ENCODE assay signal across 8 cellular contexts in genomic region chr1:86616871-86617270, GRCh38.
DNase-seq lines count a peak whose midpoint lies in the region; ATAC-seq and TF ChIP-seq lines count a peak whose summit lies in the region.

No MANE protein-coding gene starts in this region.

- no peak overlapping the region for H3K27ac Mint-ChIP-seq in activated T-cell treated with anti-CD3 and anti-CD28 coated beads, Interleukin-2, amount 50 U/mL, for 72 hours
- peak overlapping the region in 1 of 2 donors; percentile 16 for H3K27ac Mint-ChIP-seq in stimulated activated naive CD8-positive, alpha-beta T cell treated with anti-CD3 and anti-CD28 coated beads, Interleukin-15, amount 100 ng/mL, for 72 hours
- H3K27ac Mint-ChIP-seq in Caco-2 (ENCODE audit: unreplicated experiment): no peak overlapping the region

- peaks cover 4% of the 10 kb centered on the region for H3K27me3 Mint-ChIP-seq in activated T-cell treated with anti-CD3 and anti-CD28 coated beads, Interleukin-2, amount 50 U/mL, for 72 hours (ENCODE audit: low read depth)
- no peaks in the 10 kb centered on the region for H3K27me3 Mint-ChIP-seq in stimulated activated naive CD8-positive, alpha-beta T cell treated with anti-CD3 and anti-CD28 coated beads, Interleukin-15, amount 100 ng/mL, for 72 hours
- no peaks in the 10 kb centered on the region for H3K27me3 Mint-ChIP-seq in Caco-2 (ENCODE audit: insufficient read depth, unreplicated experiment)

- H3K9me3 Mint-ChIP-seq in activated T-cell treated with anti-CD3 and anti-CD28 coated beads, Interleukin-2, amount 50 U/mL, for 72 hours: peaks cover 6 to 8% of the 10 kb centered on the region in 2 donors
- peaks cover 15 to 24% of the 10 kb centered on the region in 2 donors for H3K9me3 Mint-ChIP-seq in stimulated activated naive CD8-positive, alpha-beta T cell treated with anti-CD3 and anti-CD28 coated beads, Interleukin-15, amount 100 ng/mL, for 72 hours
- peaks cover 2% of the 10 kb centered on the region for H3K9me3 Mint-ChIP-seq in Caco-2 (ENCODE audit: unreplicated experiment)

- H3K9me3 ChIP-seq in Caco-2: no peaks in the 10 kb centered on the region

- ATAC-seq in activated T-cell treated with anti-CD3 and anti-CD28 coated beads, Interleukin-2, amount 50 U/mL, for 72 hours (replicated peaks in 1 of 2): peak; percentile 53
- peak; percentile 100 for ATAC-seq in HG03066 (IDR thresholded peaks at IDR 0.05; ENCODE audit: low read depth, unreplicated experiment)
- ATAC-seq in stimulated activated naive CD8-positive, alpha-beta T cell treated with anti-CD3 and anti-CD28 coated beads, Interleukin-15, amount 100 ng/mL, for 72 hours: peak; percentile 76

- POLR2A ChIA-PET in Caco-2 (lab: Charles Lee): no interaction called here

- intact Hi-C loops in Caco-2 (cut with micrococcal nuclease; ENCODE audit: unreplicated experiment): no loop called here

- TF ChIP-seq CTCF in Caco-2 (IDR thresholded peaks at IDR 0.05; ENCODE audit: insufficient read depth in 1 of 2, low read depth in 1 of 2, low read length in 1 of 2, severe bottlenecking in 1 of 2, unreplicated experiment in 1 of 2): no peak

- H3K36me3 ChIP-seq in Caco-2 (ENCODE audit: control insufficient read depth, insufficient read depth, low read length): no peaks in the 10 kb centered on the region

- peaks cover 5% of the 10 kb centered on the region for H3K4me1 Mint-ChIP-seq in activated T-cell treated with anti-CD3 and anti-CD28 coated beads, Interleukin-2, amount 50 U/mL, for 72 hours (ENCODE audit: low read depth)
- H3K4me1 Mint-ChIP-seq in stimulated activated naive CD8-positive, alpha-beta T cell treated with anti-CD3 and anti-CD28 coated beads, Interleukin-15, amount 100 ng/mL, for 72 hours: peaks cover 6% of the 10 kb centered on the region
- peaks cover 5% of the 10 kb centered on the region for H3K4me1 Mint-ChIP-seq in Caco-2 (ENCODE audit: low read depth, unreplicated experiment)

- no peak overlapping the region for H3K4me3 Mint-ChIP-seq in activated T-cell treated with anti-CD3 and anti-CD28 coated beads, Interleukin-2, amount 50 U/mL, for 72 hours
- no peak overlapping the region for H3K4me3 Mint-ChIP-seq in stimulated activated naive CD8-positive, alpha-beta T cell treated with anti-CD3 and anti-CD28 coated beads, Interleukin-15, amount 100 ng/mL, for 72 hours
- H3K4me3 Mint-ChIP-seq in Caco-2 (ENCODE audit: unreplicated experiment): no peak overlapping the region

- peaks cover 3 to 10% of the 10 kb centered on the region in 2 donors for H3K36me3 Mint-ChIP-seq in activated T-cell treated with anti-CD3 and anti-CD28 coated beads, Interleukin-2, amount 50 U/mL, for 72 hours (ENCODE audit: insufficient read depth in 2 of 2)
- H3K36me3 Mint-ChIP-seq in Caco-2 (ENCODE audit: insufficient read depth, unreplicated experiment): no peaks in the 10 kb centered on the region

- DNase-seq in activated T-cell treated with anti-CD3 and anti-CD28 coated beads, Interleukin-2, amount 50 U/mL, for 72 hours: peak in 1 of 2 donors; percentile 2
- DNase-seq in activated T-cell treated with anti-CD3 and anti-CD28 coated beads for 4 hours (no peak), SKM-1 treated with dmso at 0.1 percent for 144 hours (lab: John Stamatoyannopoulos, UW; ENCODE audit: unreplicated experiment) (peak; percentile 91), occipital lobe (lab: John Stamatoyannopoulos, UW) (no peak), Caco-2 (no peak), NCI-H1694 (lab: John Stamatoyannopoulos, UW) (no peak)
- DNase-seq in stimulated activated naive CD8-positive, alpha-beta T cell treated with anti-CD3 and anti-CD28 coated beads, Interleukin-15, amount 100 ng/mL, for 72 hours: no peak

- no peak overlapping the region for H3K4me3 ChIP-seq in Caco-2 (ENCODE audit: low read depth, low read length)

- no peaks in the 10 kb centered on the region for H3K27me3 ChIP-seq in Caco-2 (replicated peaks; ENCODE audit: control insufficient read depth, insufficient read depth, low read length)

- CTCF ChIA-PET in Caco-2 (lab: Charles Lee): no interaction called here

- no peaks in the 10 kb centered on the region for H3K4me1 ChIP-seq in Caco-2

- no TSS peak for BruUV-seq in Caco-2 (replicated peaks; lab: Mats Ljungman, UMichigan)
